In genomic region chr6:31016659-31017299, GRCh38 we compare ENCODE assay signal across 1 cellular context.
TF ChIP-seq lines count a peak whose summit lies in the region.

No MANE protein-coding gene starts in this region.

TF ChIP-seq in H1, 55 proteins besides CTCF, POLR2A, EP300 and RAD21:
- TF ChIP-seq SUZ12 (IDR thresholded peaks at IDR 0.05; ENCODE audit: low read length): no peak
- no peak for TF ChIP-seq ATF2 (IDR thresholded peaks at IDR 0.05; ENCODE audit: low read length)
- no peak for TF ChIP-seq KDM4A (IDR thresholded peaks at IDR 0.05; ENCODE audit: low read depth, low read length, severe bottlenecking)
- no peak for TF ChIP-seq E2F6 (IDR thresholded peaks at IDR 0.05)
- no peak for TF ChIP-seq CEBPB (IDR thresholded peaks at IDR 0.05; ENCODE audit: low read depth, low read length)
- no peak for TF ChIP-seq NANOG (IDR thresholded peaks at IDR 0.05; ENCODE audit: insufficient read depth, low read depth, low read length, poor library complexity, severe bottlenecking)
- TF ChIP-seq PHF8 (conservative IDR thresholded peaks at IDR 0.05; ENCODE audit: low read depth, low read length): no peak
- no peak for TF ChIP-seq FOSL1 (IDR thresholded peaks at IDR 0.05; ENCODE audit: insufficient read depth, low read depth, low read length)
- TF ChIP-seq SIRT6 (IDR thresholded peaks at IDR 0.05; ENCODE audit: low read length): no peak
- TF ChIP-seq CHD1 (IDR thresholded peaks at IDR 0.05; ENCODE audit: low read depth, low read length): no peak
- TF ChIP-seq YY1 (IDR thresholded peaks at IDR 0.05; ENCODE audit: low read depth, low read length): no peak
- TF ChIP-seq TEAD4 (IDR thresholded peaks at IDR 0.05; ENCODE audit: low read depth, low read length): no peak
- no peak for TF ChIP-seq TBP (IDR thresholded peaks at IDR 0.05; ENCODE audit: low read depth, low read length)
TF ChIP-seq in H1: peak in this region for 0.
